15 cellular contexts compared by ENCODE assay signal in the genomic region with DNA sequence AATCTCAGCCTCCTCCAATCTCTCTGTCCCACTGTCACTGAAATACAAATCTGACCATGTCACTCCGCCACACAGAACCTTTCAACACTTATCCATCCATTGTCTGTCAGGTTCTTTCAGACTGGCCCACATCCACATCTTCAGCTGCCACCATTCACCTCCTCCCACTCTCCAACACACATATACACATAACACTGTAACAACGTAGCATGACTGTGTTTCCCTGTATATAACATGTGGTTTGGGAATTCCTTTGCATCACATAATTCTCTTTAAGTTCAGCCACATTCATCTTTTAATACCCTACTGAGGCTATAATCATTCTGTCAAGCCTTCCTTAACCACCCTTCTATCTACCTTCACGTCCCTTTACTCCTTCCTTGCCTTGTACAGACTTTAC.
"Had no signal": no experiment of that assay in that cellular context is flagged by ENCODE, and none has a peak within 500 bp of the region (broad histone marks: within the 10 kb centered on the region; RNA-seq: fewer than 3 reads in every experiment).

No MANE protein-coding gene starts in this region.

- H3K9me3 Mint-ChIP-seq: activated naive CD8-positive, alpha-beta T cell treated with anti-CD3 and anti-CD28 coated beads, Interleukin-2, amount 10 ng/mL, durations not matched to agents 7 days and 5 days; dendritic cell treated with granulocyte-macrophage colony-stimulating factor and Interleukin-4, amounts not matched to agents 40 ng/mL and 50 ng/mL, for 4 days had no signal

- DNase-seq: activated naive CD4-positive, alpha-beta T cell; activated naive CD8-positive, alpha-beta T cell treated with anti-CD3 and anti-CD28 coated beads, Interleukin-2, amount 10 ng/mL, durations not matched to agents 7 days and 5 days; activated T-cell treated with anti-CD3 and anti-CD28 coated beads, Interleukin-2, amount 50 U/mL, for 1 hour; amniotic stem cell; effector CD4-positive, alpha-beta T cell; foreskin keratinocyte; kidney; naive thymus-derived CD4-positive, alpha-beta T cell; stimulated activated CD4-positive, alpha-beta T cell treated with anti-CD3 and anti-CD28 coated beads, Interleukin-4, amount 100 ng/mL, for 24 hours; T-helper 1 cell; T-helper 9 cell; transverse colon had no signal

- H3K27ac ChIP-seq: foreskin keratinocyte, prostate gland, transverse colon had no signal

- H3K27me3 Mint-ChIP-seq: activated naive CD8-positive, alpha-beta T cell treated with anti-CD3 and anti-CD28 coated beads, Interleukin-2, amount 10 ng/mL, durations not matched to agents 7 days and 5 days; dendritic cell treated with granulocyte-macrophage colony-stimulating factor and Interleukin-4, amounts not matched to agents 40 ng/mL and 50 ng/mL, for 4 days; naive thymus-derived CD4-positive, alpha-beta T cell had no signal

- H3K4me3 Mint-ChIP-seq: activated naive CD8-positive, alpha-beta T cell treated with anti-CD3 and anti-CD28 coated beads, Interleukin-2, amount 10 ng/mL, durations not matched to agents 7 days and 5 days; dendritic cell treated with granulocyte-macrophage colony-stimulating factor and Interleukin-4, amounts not matched to agents 40 ng/mL and 50 ng/mL, for 4 days had no signal

- H3K27me3 ChIP-seq: foreskin keratinocyte, transverse colon had no signal

- H3K4me3 ChIP-seq: lung, prostate gland, transverse colon had no signal

- H3K4me1 ChIP-seq: prostate gland had no signal

- H3K36me3 ChIP-seq: prostate gland, transverse colon had no signal

- ATAC-seq: foreskin keratinocyte; naive thymus-derived CD4-positive, alpha-beta T cell had no signal

- H3K9me3 ChIP-seq: prostate gland, transverse colon had no signal

- H3K27ac Mint-ChIP-seq: activated naive CD8-positive, alpha-beta T cell treated with anti-CD3 and anti-CD28 coated beads, Interleukin-2, amount 10 ng/mL, durations not matched to agents 7 days and 5 days; dendritic cell treated with granulocyte-macrophage colony-stimulating factor and Interleukin-4, amounts not matched to agents 40 ng/mL and 50 ng/mL, for 4 days had no signal
